9 cellular contexts compared by ENCODE assay signal in genomic region chr7:136412952-136413351, GRCh38.
"Had no signal": no experiment of that assay in that cellular context is flagged by ENCODE, and none has a peak within 500 bp of the region (broad histone marks: within the 10 kb centered on the region; RNA-seq: fewer than 3 reads in every experiment).

No MANE protein-coding gene starts in this region.

- H3K36me3 ChIP-seq: HAP-1 had no signal

- DNase-seq: GOT3, H7, HFFc6, IMR-90, KBM-7 had no signal

- H3K9me3 Mint-ChIP-seq: HFFc6 had no signal

- H3K4me3 Mint-ChIP-seq: HFFc6 had no signal

- H3K4me1 ChIP-seq: HAP-1 had no signal

- H3K4me3 ChIP-seq: HAP-1 had no signal

- FAIRE-seq: HTR-8/SVneo had no signal

- H3K27ac Mint-ChIP-seq: HFFc6 had no signal

- H3K9me3 ChIP-seq: HAP-1 had no signal

- H3K27ac ChIP-seq: HL-60 had no signal

- ATAC-seq: HCT116 had no signal
